In the genomic region with DNA sequence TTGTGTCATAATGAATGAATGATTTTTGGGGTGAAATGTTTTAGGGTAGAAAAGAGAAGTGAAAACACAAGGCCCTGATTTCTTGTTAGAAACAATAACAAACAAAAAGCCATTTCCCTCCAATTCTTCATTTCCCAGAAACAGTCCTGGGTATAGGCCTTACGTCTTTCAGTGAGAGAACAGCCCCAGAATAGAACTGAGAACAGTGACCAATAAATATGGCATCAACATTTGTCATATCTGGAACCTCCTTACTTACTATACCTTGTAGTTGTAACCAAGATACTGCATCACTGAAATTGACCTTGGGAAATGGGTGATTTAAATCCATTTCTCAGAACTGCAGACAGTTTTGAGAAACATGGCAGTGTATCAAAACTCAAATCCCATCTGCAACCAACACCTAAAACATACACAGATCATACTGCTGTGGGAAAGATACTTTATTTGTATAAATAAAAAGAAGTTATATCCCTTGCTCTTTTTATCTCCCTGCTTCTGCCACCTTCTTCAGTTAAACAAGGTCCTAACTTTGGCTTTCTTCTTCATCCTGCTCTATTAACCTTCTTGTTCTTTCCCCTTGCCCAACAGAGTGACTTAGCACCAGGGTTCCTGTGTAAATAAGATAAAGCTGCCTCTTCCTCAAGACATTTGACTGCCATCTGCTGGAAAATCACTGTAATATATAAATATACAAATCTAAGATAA, we compare ENCODE assay signal across 8 cellular contexts. TPM values are rescaled to one million over a fixed set of nuclear protein-coding genes. Genes with fewer than 3 reads are reported as not detected.
DNase-seq lines count a peak whose midpoint lies in the region; ATAC-seq and TF ChIP-seq lines count a peak whose summit lies in the region.

No MANE protein-coding gene starts in this region.

- H3K36me3 Mint-ChIP-seq in naive thymus-derived CD4-positive, alpha-beta T cell, result peaks cover 0 to 7% (median 5%) of the 10 kb centered on the region in 5 donors

- ATAC-seq in naive thymus-derived CD4-positive, alpha-beta T cell, result peak; percentile 80
- ATAC-seq in HG02798 (IDR thresholded peaks at IDR 0.05; ENCODE audit: poor library complexity, unreplicated experiment), result no peak

- peak; percentile 54 for TF ChIP-seq CTCF in epithelial cell of proximal tubule (conservative IDR thresholded peaks at IDR 0.05; ENCODE audit: low read depth, low read length)

- peak; percentile 13 for DNase-seq in COLO829 (ENCODE audit: low spot score)
- peak; percentile 56 for DNase-seq in HEK293T (ENCODE audit: extremely low spot score)
- DNase-seq in RKO (ENCODE audit: low spot score), result peak; percentile 81
- DNase-seq in epithelial cell of proximal tubule (ENCODE audit: low read depth), result peak; percentile 31
- DNase-seq in naive thymus-derived CD4-positive, alpha-beta T cell, result peak in 7 of 9 donors; percentile 24 to 66 (median 53)
- DNase-seq in stimulated activated CD4-positive, alpha-beta T cell treated with anti-CD3 and anti-CD28 coated beads, Interleukin-15, amount 100 ng/mL, for 24 hours, result no peak
- no peak for DNase-seq in stimulated activated CD4-positive, alpha-beta T cell treated with anti-CD3 and anti-CD28 coated beads, Interleukin-2, amount 100 ng/mL, for 48 hours

- intact Hi-C loops in naive thymus-derived CD4-positive, alpha-beta T cell (cut with micrococcal nuclease), result loop anchor here (1.0 to 2.0 kb wide), 4 partner anchors 19 to 121 kb away; no protein-coding TSS in a partner anchor

- no peaks in the 10 kb centered on the region for H3K4me1 ChIP-seq in naive thymus-derived CD4-positive, alpha-beta T cell (ENCODE audit: control insufficient read depth in 2 of 2, insufficient read depth in 2 of 2, low read length in 2 of 2)

- POLR2A ChIA-PET in HEK293T (lab: Yijun Ruan, JAX), result no interaction called here
- POLR2A ChIA-PET in naive thymus-derived CD4-positive, alpha-beta T cell (lab: Charles Lee), result interaction anchor here (1.4 to 2.5 kb wide), 3 partner anchors 20 to 110 kb away, joined by 5 to 7 read pairs (median 7); a partner anchor contains a TSS

- no peak overlapping the region for H3K27ac Mint-ChIP-seq in naive thymus-derived CD4-positive, alpha-beta T cell

- no peaks in the 10 kb centered on the region for H3K27me3 ChIP-seq in naive thymus-derived CD4-positive, alpha-beta T cell (ENCODE audit: control insufficient read depth in 2 of 2, insufficient read depth in 2 of 2, low read length in 2 of 2)

- H3K9me3 ChIP-seq in naive thymus-derived CD4-positive, alpha-beta T cell (ENCODE audit: control insufficient read depth in 2 of 3, low read length in 3 of 3), result no peaks in the 10 kb centered on the region

- no peaks in the 10 kb centered on the region for H3K9me3 Mint-ChIP-seq in naive thymus-derived CD4-positive, alpha-beta T cell

- no peak overlapping the region for H3K27ac ChIP-seq in naive thymus-derived CD4-positive, alpha-beta T cell (ENCODE audit: low read depth, low read length)

- no peak overlapping the region for H3K4me3 ChIP-seq in epithelial cell of proximal tubule (ENCODE audit: low read depth, low read length)
- H3K4me3 ChIP-seq in naive thymus-derived CD4-positive, alpha-beta T cell (ENCODE audit: low read length), result no peak overlapping the region

- H3K27me3 Mint-ChIP-seq in naive thymus-derived CD4-positive, alpha-beta T cell, result no peaks in the 10 kb centered on the region

- H3K4me3 Mint-ChIP-seq in naive thymus-derived CD4-positive, alpha-beta T cell, result no peak overlapping the region

- H3K4me1 Mint-ChIP-seq in naive thymus-derived CD4-positive, alpha-beta T cell, result peaks cover 0 to 3% (median 0%) of the 10 kb centered on the region in 7 donors

- peaks cover 0 to 8% (median 0%) of the 10 kb centered on the region in 3 experiments for H3K36me3 ChIP-seq in naive thymus-derived CD4-positive, alpha-beta T cell (ENCODE audit: control insufficient read depth in 2 of 3, insufficient read depth in 3 of 3, low read length in 3 of 3)

- CTCF ChIA-PET in HEK293T (lab: Yijun Ruan, JAX), result no interaction called here
- CTCF ChIA-PET in naive thymus-derived CD4-positive, alpha-beta T cell (lab: Charles Lee), result interaction anchor here (0.7 to 9.5 kb wide), 9 partner anchors 8 to 895 kb away, joined by 3 to 110 read pairs (median 7); a partner anchor contains a TSS

TF ChIP-seq in HEK293T, 16 proteins besides CTCF, POLR2A, EP300 and RAD21:
- TF ChIP-seq SP1 (IDR thresholded peaks at IDR 0.05) (no peak), HDGF (IDR thresholded peaks at IDR 0.05; ENCODE audit: borderline replicate concordance) (no peak), FOXK2 (IDR thresholded peaks at IDR 0.05) (0 out of 2 replicates have a peak, but pooled peaks have one; percentile 53), ZNF384 (IDR thresholded peaks at IDR 0.05) (no peak)

RNA-seq across cellular contexts. Expression of a gene that starts 19.5 kb away (rescaled TPM):
- total RNA-seq in epithelial cell of proximal tubule, result 10.3 and 11.1 TPM in 2 replicates
- 10 to 100 TPM in 3 of 5 experiments, 1 to 10 TPM in 2; 8.4 to 15.8 (median 10.7) TPM for total RNA-seq in naive thymus-derived CD4-positive, alpha-beta T cell
- 10 to 100 TPM; 10.4 to 22.1 TPM for polyA plus RNA-seq in naive thymus-derived CD4-positive, alpha-beta T cell

RNA-seq across cellular contexts. Expression of a gene that starts 44.5 kb away (rescaled TPM):
- total RNA-seq in epithelial cell of proximal tubule, result 13.5 and 17.2 TPM in 2 replicates
- total RNA-seq in naive thymus-derived CD4-positive, alpha-beta T cell, result under 1 TPM in 3 of 5 experiments, not detected in 2; 0.19 to 0.47 (median 0.41) TPM
- polyA plus RNA-seq in naive thymus-derived CD4-positive, alpha-beta T cell, result not detected

Comparison
In these comparisons a context has a peak if more than half of its experiments do, and no peak if none do; other contexts are left out.
1. DNase-seq: peak in COLO829 (single experiment), HEK293T (single experiment), RKO (single experiment), epithelial cell of proximal tubule (single experiment) and naive thymus-derived CD4-positive, alpha-beta T cell (7 of 9); none in stimulated activated CD4-positive, alpha-beta T cell treated with anti-CD3 and anti-CD28 coated beads, Interleukin-15, amount 100 ng/mL, for 24 hours (single experiment) and stimulated activated CD4-positive, alpha-beta T cell treated with anti-CD3 and anti-CD28 coated beads, Interleukin-2, amount 100 ng/mL, for 48 hours (0 of 2).